9 cellular contexts compared by ENCODE assay signal in the genomic region with DNA sequence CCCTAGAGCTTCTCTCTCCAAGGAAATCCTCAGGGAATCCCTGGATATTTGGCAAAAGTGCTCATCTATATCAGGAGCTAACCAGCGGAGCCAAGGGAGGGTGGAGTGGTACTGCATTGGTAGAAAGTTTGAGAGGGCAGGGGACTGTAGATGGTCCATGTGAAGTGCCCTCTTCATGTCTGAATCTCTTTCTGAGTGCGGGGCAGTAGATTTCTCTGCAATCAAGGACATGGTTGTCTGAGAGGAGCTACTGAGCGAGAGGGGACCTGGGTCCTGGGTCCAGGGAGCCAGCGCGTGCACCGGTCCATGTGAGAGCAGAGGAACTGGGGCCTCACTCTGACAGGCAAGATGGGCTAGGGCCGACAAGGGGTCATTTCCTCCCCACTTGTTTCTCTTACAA. TPM values are rescaled to one million over a fixed set of nuclear protein-coding genes. Genes with fewer than 3 reads are reported as not detected.
DNase-seq lines count a peak whose midpoint lies in the region; FAIRE-seq and TF ChIP-seq lines count a peak whose summit lies in the region.
"Had no signal": no experiment of that assay in that cellular context is flagged by ENCODE, and none has a peak within 500 bp of the region (broad histone marks: within the 10 kb centered on the region; RNA-seq: fewer than 3 reads in every experiment).

No MANE protein-coding gene starts in this region.

- peaks cover 55% of the 10 kb centered on the region for H3K4me1 Mint-ChIP-seq in activated naive CD4-positive, alpha-beta T cell treated with anti-CD3 and anti-CD28 coated beads, Interleukin-2, amount 50 U/mL, for 24 hours
- peaks cover 60% of the 10 kb centered on the region for H3K4me1 Mint-ChIP-seq in MCF 10A (ENCODE audit: insufficient read depth, unreplicated experiment)
- H3K4me1 Mint-ChIP-seq in mesothelial cell of epicardium, result peaks cover 41% of the 10 kb centered on the region

- 73 to 79% (median 76%) methylated on average over 7 of the region's 7 CpGs for WGBS in small intestine, 3 donors

- H3K27ac Mint-ChIP-seq in activated naive CD4-positive, alpha-beta T cell treated with anti-CD3 and anti-CD28 coated beads, Interleukin-2, amount 50 U/mL, for 24 hours, result peak overlapping the region; percentile 88
- H3K27ac Mint-ChIP-seq in MCF 10A (ENCODE audit: low read depth, unreplicated experiment), result peak overlapping the region; percentile 8
- peak overlapping the region; percentile 60 for H3K27ac Mint-ChIP-seq in mesothelial cell of epicardium

- H3K36me3 ChIP-seq in vagina (no peaks in the 10 kb centered on the region), small intestine (ENCODE audit: control insufficient read depth in 2 of 2, insufficient read depth in 2 of 2, low read length in 2 of 2) (no peaks in the 10 kb centered on the region)

- intact Hi-C loops in MCF 10A (cut with micrococcal nuclease) (loop anchor here (2.0 kb wide), 1 partner anchor 59 kb away; a partner anchor contains a TSS), vagina (cut with DNase I) (loop anchor here (5.0 kb wide), 1 partner anchor 39 kb away; no protein-coding TSS in a partner anchor)

- no peaks in the 10 kb centered on the region for H3K36me3 Mint-ChIP-seq in activated naive CD4-positive, alpha-beta T cell treated with anti-CD3 and anti-CD28 coated beads, Interleukin-2, amount 50 U/mL, for 24 hours
- H3K36me3 Mint-ChIP-seq in MCF 10A (ENCODE audit: insufficient read depth, unreplicated experiment), result no peaks in the 10 kb centered on the region
- H3K36me3 Mint-ChIP-seq in mesothelial cell of epicardium, result no peaks in the 10 kb centered on the region

- H3K9me3 Mint-ChIP-seq in activated naive CD4-positive, alpha-beta T cell treated with anti-CD3 and anti-CD28 coated beads, Interleukin-2, amount 50 U/mL, for 24 hours, result no peaks in the 10 kb centered on the region
- H3K9me3 Mint-ChIP-seq in MCF 10A (ENCODE audit: unreplicated experiment) (no peaks in the 10 kb centered on the region), mesothelial cell of epicardium (no peaks in the 10 kb centered on the region)

- peak overlapping the region; percentile 55 to 80 for H3K4me3 ChIP-seq in vagina
- no peak overlapping the region for H3K4me3 ChIP-seq in small intestine (ENCODE audit: low read depth in 1 of 2, low read length in 2 of 2)

- POLR2A ChIA-PET in MCF 10A (lab: Yijun Ruan, JAX), result interaction anchor here (0.6 to 21.8 kb wide), 12 partner anchors 9 to 289 kb away, joined by 3 to 513 read pairs (median 7); a partner anchor contains a TSS

- peaks cover 13% of the 10 kb centered on the region for H3K4me1 ChIP-seq in vagina
- H3K4me1 ChIP-seq in small intestine (ENCODE audit: control insufficient read depth in 2 of 2, insufficient read depth in 1 of 2, low read depth in 1 of 2, low read length in 1 of 2), result no peaks in the 10 kb centered on the region

- TF ChIP-seq CTCF in MCF 10A (IDR thresholded peaks at IDR 0.05; ENCODE audit: unreplicated experiment) (no peak), mesothelial cell of epicardium (IDR thresholded peaks at IDR 0.05; ENCODE audit: unreplicated experiment) (no peak), vagina (IDR thresholded peaks at IDR 0.05) (no peak)

- H3K4me3 Mint-ChIP-seq in activated naive CD4-positive, alpha-beta T cell treated with anti-CD3 and anti-CD28 coated beads, Interleukin-2, amount 50 U/mL, for 24 hours, result peak overlapping the region; percentile 79
- H3K4me3 Mint-ChIP-seq in MCF 10A (ENCODE audit: unreplicated experiment) (peak overlapping the region; percentile 71), mesothelial cell of epicardium (peak overlapping the region; percentile 75)

- H3K27me3 Mint-ChIP-seq in activated naive CD4-positive, alpha-beta T cell treated with anti-CD3 and anti-CD28 coated beads, Interleukin-2, amount 50 U/mL, for 24 hours, result no peaks in the 10 kb centered on the region
- H3K27me3 Mint-ChIP-seq in MCF 10A (ENCODE audit: insufficient read depth, unreplicated experiment) (no peaks in the 10 kb centered on the region), mesothelial cell of epicardium (ENCODE audit: low read depth) (no peaks in the 10 kb centered on the region)

- H3K27me3 ChIP-seq in vagina, result no peaks in the 10 kb centered on the region
- H3K27me3 ChIP-seq in small intestine (ENCODE audit: control insufficient read depth in 2 of 2, insufficient read depth in 2 of 2, low read length in 2 of 2), result no peaks in the 10 kb centered on the region

- H3K27ac ChIP-seq in vagina (peak overlapping the region; percentile 80), small intestine (ENCODE audit: low read depth in 1 of 2, low read length in 1 of 2) (peak overlapping the region in 1 of 2 donors; percentile 29)

- no peak for DNase-seq in activated naive CD4-positive, alpha-beta T cell treated with Interleukin-2 at 50 U/mL for 16 hours
- DNase-seq in MCF 10A (ENCODE audit: unreplicated experiment) (no peak), mesothelial cell of epicardium (ENCODE audit: low spot score in 2 of 2, unreplicated experiment in 2 of 2) (no peak), vagina (ENCODE audit: extremely low spot score in 2 of 2) (no peak), NCI-H2029 treated with DMSO at 0.1 percent for 48 hours (lab: John Stamatoyannopoulos, UW) (no peak), small intestine (no peak), NCI-H1417 treated with DMSO at 0.1 percent for 48 hours (lab: John Stamatoyannopoulos, UW) (no peak)

- TF ChIP-seq POLR2A in vagina (IDR thresholded peaks at IDR 0.05), result no peak

- BruUV-seq in MCF 10A (replicated peaks; lab: Mats Ljungman, UMichigan), result no TSS peak

- no peaks in the 10 kb centered on the region for H3K9me3 ChIP-seq in vagina
- H3K9me3 ChIP-seq in small intestine (ENCODE audit: control insufficient read depth, low read depth), result no peaks in the 10 kb centered on the region

- FAIRE-seq in small intestine (lab: Jason Lieb, UNC), result no peak
- FAIRE-seq: G401.6 had no signal

- CTCF ChIA-PET in MCF 10A (lab: Yijun Ruan, JAX), result interaction anchor here (0.7 to 21.3 kb wide), 5 partner anchors 23 to 1939 kb away, joined by 3 to 564 read pairs (median 6); no protein-coding TSS in a partner anchor

RNA-seq across cellular contexts. Expression of a gene that starts 0.7 kb away (rescaled TPM):
- total RNA-seq in MCF 10A (2022) (21.0 and 47.3 TPM in 2 replicates), mesothelial cell of epicardium (20.0 to 21.2 TPM (median 20.3 TPM) in 3 replicates), vagina (36.8 TPM)
- polyA plus RNA-seq in small intestine, result 1 to 10 TPM; 1.3 to 9.7 (median 2.2) TPM

RNA-seq across cellular contexts. Expression of a gene that starts 19.1 kb away (rescaled TPM):
- total RNA-seq in MCF 10A (2022) (1.3 and 2.0 TPM in 2 replicates), mesothelial cell of epicardium (6.9 to 7.9 TPM (median 7.9 TPM) in 3 replicates), vagina (1.5 TPM)
- polyA plus RNA-seq in small intestine, result 10 to 100 TPM; 10.3 to 33.5 (median 30.0) TPM

RNA-seq across cellular contexts. Expression of a gene that starts 25.3 kb away (rescaled TPM):
- 0.23 TPM in 1 of 2 replicates, not detected in the other for total RNA-seq in MCF 10A (2022)
- total RNA-seq in mesothelial cell of epicardium, result 0.22 to 0.51 TPM (median 0.27 TPM) in 3 replicates
- not detected for total RNA-seq in vagina
- polyA plus RNA-seq in small intestine, result 1 to 10 TPM in 2 of 3 donors, not detected in 1; 3.0 to 4.3 TPM

RNA-seq across cellular contexts. Expression of a gene that starts 26.3 kb away (rescaled TPM):
- total RNA-seq in MCF 10A (2022) (1.2 and 2.5 TPM in 2 replicates), mesothelial cell of epicardium (0.49 to 0.74 TPM (median 0.63 TPM) in 3 replicates), vagina (161 TPM)
- 100 to 1,000 TPM in 1 of 3 donors, 10 to 100 TPM in 2; 15.4 to 260 (median 74.6) TPM for polyA plus RNA-seq in small intestine

RNA-seq across cellular contexts. Expression of a gene that starts 58.5 kb away (rescaled TPM):
- total RNA-seq in MCF 10A (2022) (33.6 and 38.3 TPM in 2 replicates), mesothelial cell of epicardium (31.2 to 35.9 TPM (median 34.0 TPM) in 3 replicates), vagina (22.6 TPM)
- 10 to 100 TPM; 21.2 to 27.7 (median 27.3) TPM for polyA plus RNA-seq in small intestine

Comparison
In these comparisons a context has a peak if more than half of its experiments do, and no peak if none do; other contexts are left out.
1. H3K27ac Mint-ChIP-seq: peak in every context shown above with its lines; median percentile 88 in activated naive CD4-positive, alpha-beta T cell treated with anti-CD3 and anti-CD28 coated beads, Interleukin-2, amount 50 U/mL, for 24 hours; 60 in mesothelial cell of epicardium; 8 in MCF 10A.
2. H3K4me3 ChIP-seq: peak in vagina (2 of 2); none in small intestine (0 of 2).
3. Peak in every context shown above with its lines, with median percentiles within 50 percentile points of each other: H3K4me3 Mint-ChIP-seq.